In the genomic region with DNA sequence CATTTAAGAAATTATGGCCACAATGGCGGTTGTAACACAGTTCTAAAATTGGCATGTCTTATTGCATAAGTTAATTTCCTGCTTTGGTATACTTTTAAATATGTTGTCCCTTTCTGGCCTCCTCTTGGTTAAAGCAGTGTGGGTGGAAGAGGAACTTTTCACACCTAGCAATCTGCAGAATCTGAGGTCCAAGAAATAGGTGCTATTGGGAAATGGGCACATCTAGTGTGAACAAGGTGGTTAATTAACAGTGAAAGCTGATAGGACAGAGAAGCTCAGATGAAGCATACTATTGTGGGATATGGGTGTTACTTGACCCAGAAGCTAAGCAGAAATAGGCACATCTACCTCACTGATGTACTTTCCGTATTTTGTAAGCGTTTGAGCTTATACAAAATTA, we compare ENCODE assay signal across 1 cellular context.
TF ChIP-seq lines count a peak whose summit lies in the region.

No MANE protein-coding gene starts in this region.

TF ChIP-seq in GM12878, 131 proteins besides CTCF, POLR2A, EP300 and RAD21 (continued from another document):
- TF ChIP-seq BHLHE40 (IDR thresholded peaks at IDR 0.05; ENCODE audit: borderline replicate concordance in 1 of 2, low read depth in 2 of 2, low read length in 1 of 2), result peak; percentile 40 to 80; a peak in 2 of 4 replicates
- TF ChIP-seq BMI1 (IDR thresholded peaks at IDR 0.05; ENCODE audit: borderline replicate concordance), result peak; percentile 87
- no peak for TF ChIP-seq KDM1A (IDR thresholded peaks at IDR 0.05; ENCODE audit: borderline replicate concordance)
- no peak for TF ChIP-seq SIN3A (IDR thresholded peaks at IDR 0.05; ENCODE audit: low read depth, low read length)
- TF ChIP-seq RELA (IDR thresholded peaks at IDR 0.05; ENCODE audit: borderline replicate concordance, partially characterized antibody), result no peak
- TF ChIP-seq MEF2A (IDR thresholded peaks at IDR 0.05; ENCODE audit: insufficient read depth, low read depth, low read length), result peak; percentile 34; the same call in 1 of the 2 replicates
- peak; percentile 83 for TF ChIP-seq ATF7 (IDR thresholded peaks at IDR 0.05; ENCODE audit: low read depth)
- TF ChIP-seq, protein P1, sequence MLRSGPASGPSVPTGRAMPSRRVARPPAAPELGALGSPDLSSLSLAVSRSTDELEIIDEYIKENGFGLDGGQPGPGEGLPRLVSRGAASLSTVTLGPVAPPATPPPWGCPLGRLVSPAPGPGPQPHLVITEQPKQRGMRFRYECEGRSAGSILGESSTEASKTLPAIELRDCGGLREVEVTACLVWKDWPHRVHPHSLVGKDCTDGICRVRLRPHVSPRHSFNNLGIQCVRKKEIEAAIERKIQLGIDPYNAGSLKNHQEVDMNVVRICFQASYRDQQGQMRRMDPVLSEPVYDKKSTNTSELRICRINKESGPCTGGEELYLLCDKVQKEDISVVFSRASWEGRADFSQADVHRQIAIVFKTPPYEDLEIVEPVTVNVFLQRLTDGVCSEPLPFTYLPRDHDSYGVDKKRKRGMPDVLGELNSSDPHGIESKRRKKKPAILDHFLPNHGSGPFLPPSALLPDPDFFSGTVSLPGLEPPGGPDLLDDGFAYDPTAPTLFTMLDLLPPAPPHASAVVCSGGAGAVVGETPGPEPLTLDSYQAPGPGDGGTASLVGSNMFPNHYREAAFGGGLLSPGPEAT (IDR thresholded peaks at IDR 0.05; ENCODE audit: low read depth), result peak; percentile 90
- TF ChIP-seq SMAD1 (IDR thresholded peaks at IDR 0.05; ENCODE audit: low read depth, partially characterized antibody), result peak; percentile 84
- peak; percentile 79; the same call in 1 of the 2 replicates for TF ChIP-seq GATAD2B (conservative IDR thresholded peaks at IDR 0.05; ENCODE audit: low read depth)
- TF ChIP-seq DPF2 (IDR thresholded peaks at IDR 0.05), result peak; percentile 92
- TF ChIP-seq, protein P2, sequence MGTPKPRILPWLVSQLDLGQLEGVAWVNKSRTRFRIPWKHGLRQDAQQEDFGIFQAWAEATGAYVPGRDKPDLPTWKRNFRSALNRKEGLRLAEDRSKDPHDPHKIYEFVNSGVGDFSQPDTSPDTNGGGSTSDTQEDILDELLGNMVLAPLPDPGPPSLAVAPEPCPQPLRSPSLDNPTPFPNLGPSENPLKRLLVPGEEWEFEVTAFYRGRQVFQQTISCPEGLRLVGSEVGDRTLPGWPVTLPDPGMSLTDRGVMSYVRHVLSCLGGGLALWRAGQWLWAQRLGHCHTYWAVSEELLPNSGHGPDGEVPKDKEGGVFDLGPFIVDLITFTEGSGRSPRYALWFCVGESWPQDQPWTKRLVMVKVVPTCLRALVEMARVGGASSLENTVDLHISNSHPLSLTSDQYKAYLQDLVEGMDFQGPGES (IDR thresholded peaks at IDR 0.05), result no peak
- TF ChIP-seq RUNX3 (IDR thresholded peaks at IDR 0.05; ENCODE audit: low read length), result peak; percentile 19; the same call in 1 of the 2 replicates
- TF ChIP-seq ZNF217 (IDR thresholded peaks at IDR 0.05), result 0 out of 2 replicates have a peak, but pooled peaks have one; percentile 51
- peak; percentile 100 for TF ChIP-seq MTA2 (IDR thresholded peaks at IDR 0.05; ENCODE audit: low read depth)
- TF ChIP-seq, protein P3, sequence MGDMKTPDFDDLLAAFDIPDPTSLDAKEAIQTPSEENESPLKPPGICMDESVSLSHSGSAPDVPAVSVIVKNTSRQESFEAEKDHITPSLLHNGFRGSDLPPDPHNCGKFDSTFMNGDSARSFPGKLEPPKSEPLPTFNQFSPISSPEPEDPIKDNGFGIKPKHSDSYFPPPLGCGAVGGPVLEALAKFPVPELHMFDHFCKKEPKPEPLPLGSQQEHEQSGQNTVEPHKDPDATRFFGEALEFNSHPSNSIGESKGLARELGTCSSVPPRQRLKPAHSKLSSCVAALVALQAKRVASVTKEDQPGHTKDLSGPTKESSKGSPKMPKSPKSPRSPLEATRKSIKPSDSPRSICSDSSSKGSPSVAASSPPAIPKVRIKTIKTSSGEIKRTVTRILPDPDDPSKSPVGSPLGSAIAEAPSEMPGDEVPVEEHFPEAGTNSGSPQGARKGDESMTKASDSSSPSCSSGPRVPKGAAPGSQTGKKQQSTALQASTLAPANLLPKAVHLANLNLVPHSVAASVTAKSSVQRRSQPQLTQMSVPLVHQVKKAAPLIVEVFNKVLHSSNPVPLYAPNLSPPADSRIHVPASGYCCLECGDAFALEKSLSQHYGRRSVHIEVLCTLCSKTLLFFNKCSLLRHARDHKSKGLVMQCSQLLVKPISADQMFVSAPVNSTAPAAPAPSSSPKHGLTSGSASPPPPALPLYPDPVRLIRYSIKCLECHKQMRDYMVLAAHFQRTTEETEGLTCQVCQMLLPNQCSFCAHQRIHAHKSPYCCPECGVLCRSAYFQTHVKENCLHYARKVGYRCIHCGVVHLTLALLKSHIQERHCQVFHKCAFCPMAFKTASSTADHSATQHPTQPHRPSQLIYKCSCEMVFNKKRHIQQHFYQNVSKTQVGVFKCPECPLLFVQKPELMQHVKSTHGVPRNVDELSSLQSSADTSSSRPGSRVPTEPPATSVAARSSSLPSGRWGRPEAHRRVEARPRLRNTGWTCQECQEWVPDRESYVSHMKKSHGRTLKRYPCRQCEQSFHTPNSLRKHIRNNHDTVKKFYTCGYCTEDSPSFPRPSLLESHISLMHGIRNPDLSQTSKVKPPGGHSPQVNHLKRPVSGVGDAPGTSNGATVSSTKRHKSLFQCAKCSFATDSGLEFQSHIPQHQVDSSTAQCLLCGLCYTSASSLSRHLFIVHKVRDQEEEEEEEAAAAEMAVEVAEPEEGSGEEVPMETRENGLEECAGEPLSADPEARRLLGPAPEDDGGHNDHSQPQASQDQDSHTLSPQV (IDR thresholded peaks at IDR 0.05), result no peak
- peak; percentile 90; the same call in 1 of the 2 replicates for TF ChIP-seq BACH1 (IDR thresholded peaks at IDR 0.05; ENCODE audit: borderline replicate concordance)
- peak; percentile 86 for TF ChIP-seq NBN (IDR thresholded peaks at IDR 0.05)
- TF ChIP-seq KLF5 (IDR thresholded peaks at IDR 0.05; ENCODE audit: partially characterized antibody), result peak; percentile 57
- TF ChIP-seq PAX8 (IDR thresholded peaks at IDR 0.05), result 0 out of 2 replicates have a peak, but pooled peaks have one; percentile 66
- TF ChIP-seq, protein P4, sequence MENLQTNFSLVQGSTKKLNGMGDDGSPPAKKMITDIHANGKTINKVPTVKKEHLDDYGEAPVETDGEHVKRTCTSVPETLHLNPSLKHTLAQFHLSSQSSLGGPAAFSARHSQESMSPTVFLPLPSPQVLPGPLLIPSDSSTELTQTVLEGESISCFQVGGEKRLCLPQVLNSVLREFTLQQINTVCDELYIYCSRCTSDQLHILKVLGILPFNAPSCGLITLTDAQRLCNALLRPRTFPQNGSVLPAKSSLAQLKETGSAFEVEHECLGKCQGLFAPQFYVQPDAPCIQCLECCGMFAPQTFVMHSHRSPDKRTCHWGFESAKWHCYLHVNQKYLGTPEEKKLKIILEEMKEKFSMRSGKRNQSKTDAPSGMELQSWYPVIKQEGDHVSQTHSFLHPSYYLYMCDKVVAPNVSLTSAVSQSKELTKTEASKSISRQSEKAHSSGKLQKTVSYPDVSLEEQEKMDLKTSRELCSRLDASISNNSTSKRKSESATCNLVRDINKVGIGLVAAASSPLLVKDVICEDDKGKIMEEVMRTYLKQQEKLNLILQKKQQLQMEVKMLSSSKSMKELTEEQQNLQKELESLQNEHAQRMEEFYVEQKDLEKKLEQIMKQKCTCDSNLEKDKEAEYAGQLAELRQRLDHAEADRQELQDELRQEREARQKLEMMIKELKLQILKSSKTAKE (IDR thresholded peaks at IDR 0.05; ENCODE audit: low read depth, poor library complexity, severe bottlenecking), result peak; percentile 68
- TF ChIP-seq IKZF2 (IDR thresholded peaks at IDR 0.05), result peak; percentile 95
- TF ChIP-seq, protein P5, sequence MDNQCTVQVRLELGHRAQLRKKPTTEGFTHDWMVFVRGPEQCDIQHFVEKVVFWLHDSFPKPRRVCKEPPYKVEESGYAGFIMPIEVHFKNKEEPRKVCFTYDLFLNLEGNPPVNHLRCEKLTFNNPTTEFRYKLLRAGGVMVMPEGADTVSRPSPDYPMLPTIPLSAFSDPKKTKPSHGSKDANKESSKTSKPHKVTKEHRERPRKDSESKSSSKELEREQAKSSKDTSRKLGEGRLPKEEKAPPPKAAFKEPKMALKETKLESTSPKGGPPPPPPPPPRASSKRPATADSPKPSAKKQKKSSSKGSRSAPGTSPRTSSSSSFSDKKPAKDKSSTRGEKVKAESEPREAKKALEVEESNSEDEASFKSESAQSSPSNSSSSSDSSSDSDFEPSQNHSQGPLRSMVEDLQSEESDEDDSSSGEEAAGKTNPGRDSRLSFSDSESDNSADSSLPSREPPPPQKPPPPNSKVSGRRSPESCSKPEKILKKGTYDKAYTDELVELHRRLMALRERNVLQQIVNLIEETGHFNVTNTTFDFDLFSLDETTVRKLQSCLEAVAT (IDR thresholded peaks at IDR 0.05), result peak; percentile 92; the same call in 1 of the 2 replicates
- peak; percentile 93 for TF ChIP-seq MEF2B (IDR thresholded peaks at IDR 0.05; ENCODE audit: partially characterized antibody, poor library complexity, severe bottlenecking)
- peak; percentile 21; the same call in 1 of the 2 replicates for TF ChIP-seq NR2C1 (IDR thresholded peaks at IDR 0.05)
- no peak for TF ChIP-seq RBBP5 (conservative IDR thresholded peaks at IDR 0.05)
- TF ChIP-seq SUZ12 (IDR thresholded peaks at IDR 0.05; ENCODE audit: unreplicated experiment), result no peak
- TF ChIP-seq HDAC6 (IDR thresholded peaks at IDR 0.05; ENCODE audit: unreplicated experiment), result no peak
- TF ChIP-seq IKZF1 (conservative IDR thresholded peaks at IDR 0.05), result peak; percentile 96
- TF ChIP-seq ZSCAN29 (IDR thresholded peaks at IDR 0.05), result peak; percentile 47; the same call in 1 of the 2 replicates
